ENCODE assay signal across 1 cellular context in genomic region chr13:30355405-30355741, GRCh38.
TF ChIP-seq lines count a peak whose summit lies in the region.

No MANE protein-coding gene starts in this region.

TF ChIP-seq in IMR-90, 13 proteins besides CTCF, POLR2A, EP300 and RAD21 (continued from another document):
- TF ChIP-seq FOS (IDR thresholded peaks at IDR 0.05; ENCODE audit: low read depth, low read length), result no peak
- no peak for TF ChIP-seq CHD1 (IDR thresholded peaks at IDR 0.05; ENCODE audit: low read depth, low read length)
